In genomic region chr18:52288403-52289004, GRCh38 we compare ENCODE assay signal across 11 cellular contexts. TPM values are rescaled to one million over a fixed set of nuclear protein-coding genes. Genes with fewer than 3 reads are reported as not detected.
A peak's percentile ranks its signal among the peaks of the same experiment; 100 is the strongest.
DNase-seq lines count a peak whose midpoint lies in the region; ATAC-seq and TF ChIP-seq lines count a peak whose summit lies in the region.
"Had no signal": no experiment of that assay in that cellular context is flagged by ENCODE, and none has a peak within 500 bp of the region (broad histone marks: within the 10 kb centered on the region; RNA-seq: fewer than 3 reads in every experiment).

No MANE protein-coding gene starts in this region.

- H3K27me3 Mint-ChIP-seq in GM23338 (ENCODE audit: insufficient read depth, low read depth, poor library complexity), result peaks cover 2% of the 10 kb centered on the region
- H3K27me3 Mint-ChIP-seq: CD4-positive, CD25-positive, alpha-beta regulatory T cell had no signal

- peak overlapping the region; percentile 15; the same call in 1 of the 2 replicates for H2AFZ ChIP-seq in GM23338

- H3K4me2 ChIP-seq in GM23338, result 0 out of 2 replicates have a peak overlapping the region, but pooled peaks have one; percentile 4

- no peaks in the 10 kb centered on the region; the same call in 2 of the 3 replicates for H3K36me3 Mint-ChIP-seq in GM23338 (ENCODE audit: low read depth)
- H3K36me3 Mint-ChIP-seq: CD4-positive, CD25-positive, alpha-beta regulatory T cell had no signal

- H3K27ac Mint-ChIP-seq in GM23338, result no peak overlapping the region
- H3K27ac Mint-ChIP-seq: CD4-positive, CD25-positive, alpha-beta regulatory T cell had no signal

- no peaks in the 10 kb centered on the region for H3K36me3 ChIP-seq in GM23338 (ENCODE audit: insufficient read depth)

- H4K20me1 ChIP-seq in GM23338 (replicated peaks; ENCODE audit: insufficient read depth), result no peaks in the 10 kb centered on the region

- no peaks in the 10 kb centered on the region for H3F3A ChIP-seq in GM23338 (replicated peaks; ENCODE audit: low read depth)

- H3K79me2 ChIP-seq in GM23338 (replicated peaks; ENCODE audit: insufficient read depth), result no peaks in the 10 kb centered on the region

- peak; percentile 97 for ATAC-seq in GM23338
- ATAC-seq: left colon had no signal

- peak; percentile 9 for DNase-seq in NCI-H2196 (lab: John Stamatoyannopoulos, UW; ENCODE audit: unreplicated experiment)
- DNase-seq in NCI-H2196 treated with DMSO at 0.1 percent for 48 hours (lab: John Stamatoyannopoulos, UW; ENCODE audit: unreplicated experiment), result no peak
- peak; percentile 76 for DNase-seq in GM23338 (ENCODE audit: low spot score)
- DNase-seq in NCI-H460 (ENCODE audit: extremely low read depth, low read depth), result peak; percentile 5
- DNase-seq in foreskin fibroblast, result peak; percentile 4 to 31
- no peak for DNase-seq in NOMO-1 (lab: John Stamatoyannopoulos, UW; ENCODE audit: unreplicated experiment in 2 of 2)
- no peak for DNase-seq in cerebellar nuclear complex (lab: John Stamatoyannopoulos, UW)
- DNase-seq in inferior parietal cortex (ENCODE audit: extremely low spot score), result no peak

- H3K9me3 Mint-ChIP-seq in GM23338, result no peaks in the 10 kb centered on the region; the same call in 2 of the 3 replicates

- no peaks in the 10 kb centered on the region for H3K27me3 ChIP-seq in GM23338 (ENCODE audit: insufficient read depth)

- no peak overlapping the region for H3K4me3 ChIP-seq in GM23338
- H3K4me3 ChIP-seq in foreskin fibroblast (ENCODE audit: low read depth in 1 of 2, low read length in 2 of 2), result no peak overlapping the region

- H3K4me1 ChIP-seq in GM23338 (ENCODE audit: insufficient read depth), result peaks cover 32% of the 10 kb centered on the region

- H3K9me2 ChIP-seq in GM23338 (ENCODE audit: insufficient read depth), result peaks cover 5% of the 10 kb centered on the region

- H3K4me3 Mint-ChIP-seq in GM23338, result no peak overlapping the region
- H3K4me3 Mint-ChIP-seq: CD4-positive, CD25-positive, alpha-beta regulatory T cell had no signal

- H3K27ac ChIP-seq in GM23338 (ENCODE audit: low read depth), result no peak overlapping the region

- TF ChIP-seq CTCF in GM23338 (conservative IDR thresholded peaks at IDR 0.05; ENCODE audit: low read depth in 2 of 2) (peak; percentile 92 to 99), foreskin fibroblast (IDR thresholded peaks at IDR 0.05; ENCODE audit: low read depth, low read length) (no peak)

- H3K4me1 Mint-ChIP-seq in GM23338, result peaks cover 21% of the 10 kb centered on the region
- H3K4me1 Mint-ChIP-seq: CD4-positive, CD25-positive, alpha-beta regulatory T cell had no signal

TF ChIP-seq in GM23338, 12 proteins besides CTCF, POLR2A, EP300 and RAD21 (continues in another document):
- TF ChIP-seq ZNF331 (CRISPR knock-in tag; IDR thresholded peaks at IDR 0.05; ENCODE audit: low read depth) (no peak), EZH2 (IDR thresholded peaks at IDR 0.05; ENCODE audit: low read depth, unreplicated experiment) (no peak), NANOG (IDR thresholded peaks at IDR 0.05; ENCODE audit: borderline replicate concordance) (no peak), POLR2AphosphoS5 (IDR thresholded peaks at IDR 0.05; ENCODE audit: low read depth) (no peak), STAT1 (IDR thresholded peaks at IDR 0.05; ENCODE audit: unreplicated experiment) (no peak), ETS1 (IDR thresholded peaks at IDR 0.05) (no peak), ZNF114 (CRISPR knock-in tag; IDR thresholded peaks at IDR 0.05) (no peak), ZNF462 (CRISPR knock-in tag; IDR thresholded peaks at IDR 0.05) (no peak)

RNA-seq across cellular contexts. Expression of gene DCC, which starts 51.5 kb away (rescaled TPM):
- total RNA-seq in GM23338 (2014; rRNA removed; shearing (Covaris generic)), result 0.70 and 0.73 TPM in 2 replicates
- polyA plus RNA-seq in GM23338 (2016; fragmentation: Nextera tagmentation; extraction: Ambion mirVana), result 0.53 and 0.99 TPM in 2 replicates
- total RNA-seq in NCI-H460 (2014; rRNA removed; shearing (Covaris generic)), result 0.03 and 0.05 TPM in 2 replicates
- 0.04 TPM in 1 of 2 replicates, not detected in the other for polyA plus RNA-seq in NCI-H460 (2014; cell fraction: nucleus; rRNA removed)
- total RNA-seq: CD4-positive, CD25-positive, alpha-beta regulatory T cell; T-helper 2 cell treated with Interferon-gamma antibody and Interleukin-4, amounts not matched to agents 100 ng/mL and 5 ng/mL, for 36 hours had no signal
- polyA plus RNA-seq: CD4-positive, CD25-positive, alpha-beta regulatory T cell had no signal

Comparison
In these comparisons a context has a peak if more than half of its experiments do, and no peak if none do; other contexts are left out.
1. DNase-seq: peak in NCI-H2196 (single experiment), GM23338 (single experiment), NCI-H460 (single experiment) and foreskin fibroblast (2 of 2); none in NCI-H2196 treated with DMSO at 0.1 percent for 48 hours (single experiment), NOMO-1 (0 of 2), cerebellar nuclear complex (0 of 2) and inferior parietal cortex (single experiment).